ENCODE assay signal across 13 cellular contexts in the genomic region with DNA sequence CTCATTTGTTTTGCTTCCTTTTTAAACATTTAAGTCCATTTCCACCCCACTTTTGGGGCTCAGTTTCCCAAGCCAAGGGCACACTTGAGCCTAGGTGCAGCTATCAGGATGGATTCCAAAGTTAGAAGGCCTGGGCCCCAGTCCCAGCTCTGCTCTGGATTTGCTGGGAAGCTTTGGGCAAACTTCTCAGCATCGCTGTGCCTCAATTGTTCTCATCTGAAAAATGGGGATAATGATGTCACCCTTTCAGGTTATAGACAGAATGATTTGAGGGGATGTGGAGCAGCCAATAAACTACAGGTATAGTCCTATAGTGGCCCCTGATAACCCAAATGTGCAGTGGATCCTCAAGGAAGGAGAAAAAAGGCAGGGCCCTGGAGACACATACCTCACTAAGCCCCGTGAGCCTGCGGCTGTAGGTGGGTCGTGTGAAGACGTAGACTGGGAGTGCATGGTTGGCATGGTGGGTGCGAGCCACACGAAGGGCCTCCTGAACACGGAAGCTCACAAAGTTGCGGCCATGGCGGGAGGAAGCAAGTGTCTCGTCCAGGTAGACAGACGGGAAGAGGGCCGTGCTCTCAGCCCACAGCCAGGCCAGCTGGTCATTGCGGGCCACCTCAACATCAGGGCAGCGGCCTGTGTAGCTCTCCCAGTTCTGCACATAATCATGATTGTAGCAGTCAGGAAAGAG. TPM values are rescaled to one million over a fixed set of nuclear protein-coding genes. Genes with fewer than 3 reads are reported as not detected.
DNase-seq lines count a peak whose midpoint lies in the region; ATAC-seq and TF ChIP-seq lines count a peak whose summit lies in the region.
"Had no signal": no experiment of that assay in that cellular context is flagged by ENCODE, and none has a peak within 500 bp of the region (broad histone marks: within the 10 kb centered on the region; RNA-seq: fewer than 3 reads in every experiment).

No MANE protein-coding gene starts in this region.

- in situ Hi-C loops in mammary epithelial cell (cut with MboI; ENCODE audit: low sequenced_read_pairs in 2 of 2) = no loop called here
- in situ Hi-C loops in brain microvascular endothelial cell (cut with HindIII; ENCODE audit: low pct_ligation_motif_present, low sequenced_read_pairs) = no loop called here

- peaks cover 58% of the 10 kb centered on the region for H3K4me1 ChIP-seq in mammary epithelial cell (ENCODE audit: insufficient read depth, low read length)

- peaks cover 42% of the 10 kb centered on the region for H3K79me2 ChIP-seq in mammary epithelial cell (ENCODE audit: insufficient read depth, low read length)

- intact Hi-C loops in MCF 10A (cut with micrococcal nuclease) = no loop called here
- intact Hi-C loops in mammary epithelial cell (cut with micrococcal nuclease) = no loop called here

- H3K9ac ChIP-seq in mammary epithelial cell (ENCODE audit: insufficient read depth, low read length) = no peak overlapping the region

- CTCF ChIA-PET in MCF 10A (lab: Yijun Ruan, JAX) = interaction anchor here (0.7 to 1.3 kb wide), 5 partner anchors 9 to 21 kb away, joined by 3 to 6 read pairs (median 3); partner anchors contain the start of genes HYAL3, NAA80 and TUSC2
- CTCF ChIA-PET in mammary epithelial cell (lab: Charles Lee; ENCODE audit: low non-redundant PET) = no interaction called here

- H3K36me3 ChIP-seq in mammary epithelial cell (ENCODE audit: insufficient read depth, low read length) (no peaks in the 10 kb centered on the region), brain microvascular endothelial cell (replicated peaks) (peaks cover 9% of the 10 kb centered on the region)

- BruUV-seq in MCF 10A (replicated peaks; lab: Mats Ljungman, UMichigan) (no TSS peak), mammary epithelial cell (replicated peaks; lab: Mats Ljungman, UMichigan) (no TSS peak)

- DNase-seq in MCF 10A (ENCODE audit: unreplicated experiment) (no peak), mammary epithelial cell (no peak), caudate nucleus (lab: John Stamatoyannopoulos, UW) (no peak), naive B cell (no peak), type B pancreatic cell (ENCODE audit: extremely low spot score, unreplicated experiment) (no peak), AG08396 (ENCODE audit: low spot score) (no peak), brain microvascular endothelial cell (no peak)
- DNase-seq: amniotic stem cell, BE2C, NCI-H1930 had no signal

- POLR2A ChIA-PET in MCF 10A (lab: Yijun Ruan, JAX) = interaction anchor here (0.6 to 1.6 kb wide), 6 partner anchors 8 to 163 kb away, joined by 3 to 7 read pairs (median 4); partner anchors contain the start of gene IFRD2

- H3K27me3 ChIP-seq in mammary epithelial cell (ENCODE audit: insufficient read depth, low read length) (no peaks in the 10 kb centered on the region), brain microvascular endothelial cell (replicated peaks) (no peaks in the 10 kb centered on the region)
- H3K27me3 ChIP-seq: BE2C, Peyer's patch had no signal

- H3K4me3 ChIP-seq in mammary epithelial cell (replicated peaks in 1 of 3; ENCODE audit: insufficient read depth in 1 of 3, low read depth in 2 of 3, low read length in 3 of 3) (no peak overlapping the region), brain microvascular endothelial cell (ENCODE audit: low read depth, low read length) (no peak overlapping the region)

- H3K9me3 ChIP-seq in mammary epithelial cell (replicated peaks; ENCODE audit: insufficient read depth, low read length) = no peaks in the 10 kb centered on the region
- H3K9me3 ChIP-seq: BE2C, Peyer's patch had no signal

- H3K27me3 Mint-ChIP-seq in MCF 10A (ENCODE audit: insufficient read depth, unreplicated experiment) (no peaks in the 10 kb centered on the region), naive B cell (no peaks in the 10 kb centered on the region), type B pancreatic cell (no peaks in the 10 kb centered on the region)

- WGBS in mammary epithelial cell (ENCODE audit: low coverage, missing lambda C conversion rate) = 92% methylated on average over 15 of the region's 15 CpGs

- H3K9me3 Mint-ChIP-seq in MCF 10A (ENCODE audit: unreplicated experiment) = no peaks in the 10 kb centered on the region
- no peaks in the 10 kb centered on the region for H3K9me3 Mint-ChIP-seq in naive B cell
- H3K9me3 Mint-ChIP-seq in type B pancreatic cell = no peaks in the 10 kb centered on the region

- no peaks in the 10 kb centered on the region for H4K20me1 ChIP-seq in mammary epithelial cell (ENCODE audit: insufficient read depth, low read length)

- H3K4me3 Mint-ChIP-seq in MCF 10A (ENCODE audit: unreplicated experiment) = peak overlapping the region; percentile 59
- peak overlapping the region in 7 of 8 donors; percentile 10 to 97 (median 55) for H3K4me3 Mint-ChIP-seq in naive B cell
- H3K4me3 Mint-ChIP-seq in type B pancreatic cell = peak overlapping the region; percentile 95

- H3K4me1 Mint-ChIP-seq in MCF 10A (ENCODE audit: insufficient read depth, unreplicated experiment) (peaks cover 22% of the 10 kb centered on the region), naive B cell (peaks cover 26 to 38% (median 27%) of the 10 kb centered on the region in 3 donors), type B pancreatic cell (ENCODE audit: unreplicated experiment) (peaks cover 32% of the 10 kb centered on the region)

- no peak overlapping the region for H3K4me2 ChIP-seq in mammary epithelial cell (ENCODE audit: insufficient read depth, low read depth, low read length)

- no peak overlapping the region for H3K27ac ChIP-seq in mammary epithelial cell (ENCODE audit: insufficient read depth, low read depth, low read length)
- peak overlapping the region; percentile 4 for H3K27ac ChIP-seq in caudate nucleus (ENCODE audit: low read depth, low read length)
- no peak overlapping the region for H3K27ac ChIP-seq in brain microvascular endothelial cell

- H3K36me3 Mint-ChIP-seq in MCF 10A (ENCODE audit: insufficient read depth, unreplicated experiment) (peaks cover 6% of the 10 kb centered on the region), naive B cell (no peaks in the 10 kb centered on the region), type B pancreatic cell (peaks cover 15% of the 10 kb centered on the region)

- TF ChIP-seq CTCF in MCF 10A (IDR thresholded peaks at IDR 0.05; ENCODE audit: unreplicated experiment) = no peak
- no peak for TF ChIP-seq CTCF in mammary epithelial cell (conservative IDR thresholded peaks at IDR 0.05 in 1 of 2, IDR thresholded peaks at IDR 0.05 in 1 of 2; ENCODE audit: extremely low read depth in 1 of 2, insufficient read depth in 1 of 2, low read depth in 1 of 2, low read length in 2 of 2)
- TF ChIP-seq CTCF in type B pancreatic cell (conservative IDR thresholded peaks at IDR 0.05) = no peak
- no peak for TF ChIP-seq CTCF in brain microvascular endothelial cell (IDR thresholded peaks at IDR 0.05; ENCODE audit: low read depth, low read length, missing control alignments)

- no peak overlapping the region for H2AFZ ChIP-seq in mammary epithelial cell (ENCODE audit: low read depth, low read length)

- dilution Hi-C loops in mammary epithelial cell (cut with HindIII; ENCODE audit: low sequenced_read_pairs) = no loop called here

- no peak for ATAC-seq in naive B cell (ENCODE audit: low read depth in 2 of 2)
- no peak for ATAC-seq in HG02763 (IDR thresholded peaks at IDR 0.05; ENCODE audit: unreplicated experiment)
- ATAC-seq: esophagus mucosa had no signal

- no peak overlapping the region for H3K27ac Mint-ChIP-seq in MCF 10A (ENCODE audit: low read depth, unreplicated experiment)
- peak overlapping the region in 2 of 6 donors; percentile 54 to 81 for H3K27ac Mint-ChIP-seq in naive B cell
- peak overlapping the region; percentile 98 for H3K27ac Mint-ChIP-seq in type B pancreatic cell

RNA-seq across cellular contexts. Expression of gene HYAL2, which starts 3.2 kb away (rescaled TPM):
- total RNA-seq in MCF 10A (2022) (11.6 and 12.6 TPM in 2 replicates), mammary epithelial cell (10 to 100 TPM; 37.0 to 65.5 TPM), type B pancreatic cell (ENCODE audit: low replicate concordance) (46.6 and 52.5 TPM in 2 replicates)
- polyA plus RNA-seq in mammary epithelial cell (77.9 TPM), naive B cell (ENCODE audit: low read depth in 6 of 6) (1 to 10 TPM in 4 of 6 donors, under 1 TPM in 1, not detected in 1; 0.59 to 5.9 (median 3.4) TPM)
- 56.5 TPM for polyA minus RNA-seq in mammary epithelial cell

RNA-seq across cellular contexts. Expression of gene TUSC2, which starts 8.7 kb away (rescaled TPM):
- total RNA-seq in MCF 10A (2022) = 14.5 and 20.4 TPM in 2 replicates
- total RNA-seq in mammary epithelial cell = 10 to 100 TPM; 22.0 to 22.4 TPM
- polyA plus RNA-seq in mammary epithelial cell = 34.4 TPM
- 27.6 TPM for polyA minus RNA-seq in mammary epithelial cell
- 10 to 100 TPM; 39.2 to 60.2 (median 46.3) TPM for polyA plus RNA-seq in naive B cell (ENCODE audit: low read depth in 6 of 6)
- 24.9 and 39.0 TPM in 2 replicates for total RNA-seq in type B pancreatic cell (ENCODE audit: low replicate concordance)

RNA-seq across cellular contexts. Expression of gene HYAL1, which starts 16.0 kb away (rescaled TPM):
- total RNA-seq in MCF 10A (2022) = 0.42 and 0.70 TPM in 2 replicates
- under 1 TPM; 0.17 to 0.40 TPM for total RNA-seq in mammary epithelial cell
- 2.5 TPM for polyA plus RNA-seq in mammary epithelial cell
- 7.8 TPM for polyA minus RNA-seq in mammary epithelial cell
- polyA plus RNA-seq in naive B cell (ENCODE audit: low read depth in 6 of 6) = under 1 TPM in 3 of 6 donors, not detected in 3; 0.12 to 0.32 (median 0.15) TPM
- total RNA-seq in type B pancreatic cell (ENCODE audit: low replicate concordance) = 2.3 and 3.7 TPM in 2 replicates

RNA-seq across cellular contexts. Expression of gene HYAL3, which starts 20.1 kb away (rescaled TPM):
- total RNA-seq in MCF 10A (2022) = 2.3 and 4.7 TPM in 2 replicates
- total RNA-seq in mammary epithelial cell = 10 to 100 TPM in 1 of 2 donors, 1 to 10 TPM in 1; 9.7 to 12.7 TPM
- polyA plus RNA-seq in mammary epithelial cell = 23.8 TPM
- 12.6 TPM for polyA minus RNA-seq in mammary epithelial cell
- 1 to 10 TPM in 4 of 6 donors, under 1 TPM in 1, not detected in 1; 0.93 to 2.8 (median 1.6) TPM for polyA plus RNA-seq in naive B cell (ENCODE audit: low read depth in 6 of 6)
- 2.9 and 4.0 TPM in 2 replicates for total RNA-seq in type B pancreatic cell (ENCODE audit: low replicate concordance)

RNA-seq across cellular contexts. Expression of gene NAA80, which starts 20.1 kb away (rescaled TPM):
- total RNA-seq in MCF 10A (2022) (11.4 and 12.4 TPM in 2 replicates), mammary epithelial cell (10 to 100 TPM in 1 of 2 donors, 1 to 10 TPM in 1; 8.3 to 20.9 TPM), type B pancreatic cell (ENCODE audit: low replicate concordance) (12.9 and 13.0 TPM in 2 replicates)
- polyA plus RNA-seq in mammary epithelial cell (14.6 TPM), naive B cell (ENCODE audit: low read depth in 6 of 6) (10 to 100 TPM in 5 of 6 donors, 1 to 10 TPM in 1; 9.0 to 15.5 (median 11.6) TPM)
- polyA minus RNA-seq in mammary epithelial cell = 71.3 TPM
